8 cellular contexts compared by ENCODE assay signal in genomic region chr10:69048103-69048502, GRCh38. TPM values are rescaled to one million over a fixed set of nuclear protein-coding genes. Genes with fewer than 3 reads are reported as not detected.
DNase-seq lines count a peak whose midpoint lies in the region; ATAC-seq lines count a peak whose summit lies in the region.

No MANE protein-coding gene starts in this region.

- H3K27ac ChIP-seq in SJCRH30, result no peak overlapping the region

- no peak overlapping the region for H3K4me3 ChIP-seq in SJCRH30

- no peaks in the 10 kb centered on the region for H3K9me3 ChIP-seq in SJCRH30 (replicated peaks)

- H3K4me1 ChIP-seq in SJCRH30, result peaks cover 6% of the 10 kb centered on the region; the same call in 1 of the 2 replicates

- H3K27me3 ChIP-seq in SJCRH30, result no peaks in the 10 kb centered on the region

- H3K36me3 ChIP-seq in SJCRH30, result no peaks in the 10 kb centered on the region

- DNase-seq in ELR (ENCODE audit: low read depth) (peak; percentile 24), SJCRH30 (peak; percentile 84 to 88), fibroblast of gingiva (ENCODE audit: low read depth) (peak; percentile 48), putamen (ENCODE audit: low spot score) (peak; percentile 53), ecto neural progenitor cell (ENCODE audit: low spot score) (no peak)

- no peak for ATAC-seq in HG02588 (IDR thresholded peaks at IDR 0.05; ENCODE audit: unreplicated experiment)
- no peak for ATAC-seq in GM18909 (IDR thresholded peaks at IDR 0.05; ENCODE audit: poor library complexity, unreplicated experiment)
- ATAC-seq in GM21723 (IDR thresholded peaks at IDR 0.05; ENCODE audit: unreplicated experiment), result no peak

RNA-seq across cellular contexts. Expression of gene SRGN, which starts 39.8 kb away (rescaled TPM):
- total RNA-seq in SJCRH30 (2014; rRNA removed; shearing (Covaris generic)), result 0.51 and 0.59 TPM in 2 replicates

RNA-seq across cellular contexts. Expression of gene KIFBP, which starts 59.5 kb away (rescaled TPM):
- total RNA-seq in SJCRH30 (2014; rRNA removed; shearing (Covaris generic)), result 18.0 and 21.9 TPM in 2 replicates
